ENCODE assay signal across 9 cellular contexts in the genomic region with DNA sequence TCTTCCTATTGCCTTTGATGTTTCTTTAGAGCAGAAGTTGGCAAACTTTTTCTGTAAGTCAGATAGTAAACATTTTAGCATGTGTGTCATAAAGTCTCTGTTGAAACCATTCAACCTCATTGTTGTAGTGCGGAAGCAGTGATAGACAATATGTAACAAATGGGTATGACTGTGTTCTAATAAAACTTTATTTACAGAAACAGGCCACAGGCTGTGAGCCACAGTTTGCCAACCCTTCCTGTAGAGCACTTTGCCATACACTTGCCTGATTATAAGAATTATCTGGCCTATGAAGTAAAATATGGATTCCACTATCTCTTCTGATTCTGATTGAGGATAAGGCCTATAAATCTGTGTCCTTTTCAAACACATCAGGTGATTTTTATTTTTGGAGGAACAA.
"Had no signal": no experiment of that assay in that cellular context is flagged by ENCODE, and none has a peak within 500 bp of the region (broad histone marks: within the 10 kb centered on the region; RNA-seq: fewer than 3 reads in every experiment).

No MANE protein-coding gene starts in this region.

- DNase-seq: GM23248, GOT3, H7, HFFc6, IMR-90, KBM-7 had no signal

- H3K27ac ChIP-seq: GM23248, HL-60 had no signal

- H3K9me3 ChIP-seq: HAP-1 had no signal

- H3K4me3 ChIP-seq: GM23248, HAP-1 had no signal

- H3K9ac ChIP-seq: GM23248 had no signal

- ATAC-seq: HCT116 had no signal

- H3K36me3 ChIP-seq: HAP-1 had no signal

- H2AFZ ChIP-seq: GM23248 had no signal
